In the genomic region with DNA sequence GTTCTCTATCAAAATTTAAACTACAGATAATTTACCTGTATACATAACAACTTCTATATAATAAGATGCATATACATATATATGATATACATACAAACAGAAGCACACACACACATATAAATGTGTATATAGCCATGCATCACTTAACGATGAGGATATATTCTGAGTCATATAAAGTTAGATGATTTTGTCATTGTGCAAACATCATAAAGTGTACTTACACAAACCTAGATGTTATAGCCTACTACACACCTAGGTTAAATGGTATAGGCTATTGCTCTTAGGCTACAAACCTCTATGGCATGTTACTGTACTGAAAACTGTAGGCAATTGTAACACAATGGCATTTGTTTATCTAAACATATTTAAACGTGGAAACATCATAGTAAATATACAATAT, we compare ENCODE assay signal across 19 cellular contexts.
DNase-seq lines count a peak whose midpoint lies in the region; ATAC-seq and TF ChIP-seq lines count a peak whose summit lies in the region.
"Had no signal": no experiment of that assay in that cellular context is flagged by ENCODE, and none has a peak within 500 bp of the region (broad histone marks: within the 10 kb centered on the region; RNA-seq: fewer than 3 reads in every experiment).

No MANE protein-coding gene starts in this region.

- no peak for TF ChIP-seq CTCF in PC-3 (conservative IDR thresholded peaks at IDR 0.05; ENCODE audit: low read depth, low read length)

- no peak overlapping the region for H3K4me3 ChIP-seq in PC-3 (ENCODE audit: low read length)
- H3K4me3 ChIP-seq: BLaER1 had no signal

- intact Hi-C loops in PC-3 (cut with micrococcal nuclease) = loop anchor here (5.0 kb wide), 1 partner anchor 78 kb away; no protein-coding TSS in a partner anchor
- intact Hi-C loops in left colon (cut with DNase I, micrococcal nuclease) = no loop called here

- no peaks in the 10 kb centered on the region for H3K27me3 Mint-ChIP-seq in activated T-cell treated with anti-CD3 and anti-CD28 coated beads, Interleukin-2, amount 50 U/mL, for 24 hours
- H3K27me3 Mint-ChIP-seq: CD4-positive, alpha-beta memory T cell; CD4-positive, CD25-positive, alpha-beta regulatory T cell had no signal

- ATAC-seq in PC-3 (peak; percentile 98), left colon (peak; percentile 42), HG02759 (IDR thresholded peaks at IDR 0.05; ENCODE audit: unreplicated experiment) (no peak), GM19455 (IDR thresholded peaks at IDR 0.05; ENCODE audit: unreplicated experiment) (no peak)

- H3K9me3 Mint-ChIP-seq in activated T-cell treated with anti-CD3 and anti-CD28 coated beads, Interleukin-2, amount 50 U/mL, for 24 hours = peaks cover 6% of the 10 kb centered on the region

- no peaks in the 10 kb centered on the region for H3K36me3 Mint-ChIP-seq in activated T-cell treated with anti-CD3 and anti-CD28 coated beads, Interleukin-2, amount 50 U/mL, for 24 hours (ENCODE audit: low read depth)
- H3K36me3 Mint-ChIP-seq: CD14-positive monocyte; CD4-positive, alpha-beta memory T cell; CD4-positive, CD25-positive, alpha-beta regulatory T cell; CD8-positive, alpha-beta memory T cell had no signal

- no peaks in the 10 kb centered on the region for H3K36me3 ChIP-seq in PC-3 (ENCODE audit: low read depth, low read length)
- H3K36me3 ChIP-seq: BE2C, BLaER1 had no signal

- no peak overlapping the region for H3K27ac Mint-ChIP-seq in activated T-cell treated with anti-CD3 and anti-CD28 coated beads, Interleukin-2, amount 50 U/mL, for 24 hours
- H3K27ac Mint-ChIP-seq: CD14-positive monocyte; CD4-positive, alpha-beta memory T cell; CD4-positive, CD25-positive, alpha-beta regulatory T cell; CD8-positive, alpha-beta memory T cell had no signal

- no peaks in the 10 kb centered on the region for H4K20me1 ChIP-seq in PC-3 (ENCODE audit: low read length)
- H4K20me1 ChIP-seq: BLaER1 had no signal

- H3K4me1 Mint-ChIP-seq in activated T-cell treated with anti-CD3 and anti-CD28 coated beads, Interleukin-2, amount 50 U/mL, for 24 hours (ENCODE audit: low read depth) = no peaks in the 10 kb centered on the region
- H3K4me1 Mint-ChIP-seq: CD14-positive monocyte; CD4-positive, alpha-beta memory T cell; CD4-positive, CD25-positive, alpha-beta regulatory T cell; CD8-positive, alpha-beta memory T cell had no signal

- BruUV-seq in PC-3 (replicated peaks; lab: Mats Ljungman, UMichigan) = no TSS peak

- no peaks in the 10 kb centered on the region for H3F3A ChIP-seq in PC-3 (ENCODE audit: low read length, unreplicated experiment)

- no peaks in the 10 kb centered on the region for H3K27me3 ChIP-seq in PC-3 (ENCODE audit: low read length)
- H3K27me3 ChIP-seq: BE2C, BLaER1 had no signal

- H2AFZ ChIP-seq in PC-3 (ENCODE audit: low read length) = no peak overlapping the region

- H3K4me3 Mint-ChIP-seq in activated T-cell treated with anti-CD3 and anti-CD28 coated beads, Interleukin-2, amount 50 U/mL, for 24 hours = no peak overlapping the region
- H3K4me3 Mint-ChIP-seq: CD14-positive monocyte; CD4-positive, alpha-beta memory T cell; CD4-positive, CD25-positive, alpha-beta regulatory T cell; CD8-positive, alpha-beta memory T cell had no signal

- no peaks in the 10 kb centered on the region for H3K79me2 ChIP-seq in PC-3 (ENCODE audit: low read length)

- no peak overlapping the region for H3K9ac ChIP-seq in PC-3 (ENCODE audit: low read length)
- H3K9ac ChIP-seq: BLaER1 had no signal

- H3K4me1 ChIP-seq in PC-3 (ENCODE audit: insufficient read depth, low read length) = no peaks in the 10 kb centered on the region
- H3K4me1 ChIP-seq: BE2C, BLaER1 had no signal

- POLR2A ChIA-PET in PC-3 (lab: Charles Lee; ENCODE audit: unreplicated experiment) = no interaction called here

- H3K9me2 ChIP-seq in PC-3 (replicated peaks; ENCODE audit: low read length) = no peaks in the 10 kb centered on the region

- CTCF ChIA-PET in PC-3 (lab: Charles Lee) = no interaction called here

- DNase-seq in DMS53 treated with DMSO at 0.1 percent for 48 hours (lab: John Stamatoyannopoulos, UW; ENCODE audit: unreplicated experiment) (peak; percentile 85), PC-3 (peak; percentile 83), left colon (no peak), SIG-M5 (lab: John Stamatoyannopoulos, UW) (no peak)
- no peak for DNase-seq in activated T-cell treated with anti-CD3 and anti-CD28 coated beads, Interleukin-2, amount 50 U/mL, for 24 hours
- DNase-seq: 8988T; ACHN; BE2C; C1 segment of cervical spinal cord; CD4-positive, alpha-beta memory T cell; CD4-positive, CD25-positive, alpha-beta regulatory T cell; CD8-positive, alpha-beta memory T cell; COR-L47; DMS79 treated with DMSO at 0.1 percent for 48 hours; GF-D8 had no signal

- H3K4me2 ChIP-seq in PC-3 (ENCODE audit: low read length) = no peak overlapping the region
- H3K4me2 ChIP-seq: BLaER1 had no signal

- no peak overlapping the region for H3K27ac ChIP-seq in PC-3 (ENCODE audit: low read length)
- H3K27ac ChIP-seq: BLaER1 had no signal

- H3K9me3 ChIP-seq in PC-3 (ENCODE audit: low read length) = no peaks in the 10 kb centered on the region
- H3K9me3 ChIP-seq: BE2C, BLaER1 had no signal

Comparison
In these comparisons a context has a peak if more than half of its experiments do, and no peak if none do; other contexts are left out.
1. DNase-seq: peak in DMS53 treated with DMSO at 0.1 percent for 48 hours (single experiment) and PC-3 (single experiment); none in left colon (0 of 2), activated T-cell treated with anti-CD3 and anti-CD28 coated beads, Interleukin-2, amount 50 U/mL, for 24 hours (single experiment) and SIG-M5 (single experiment).
2. ATAC-seq: peak in PC-3 (single experiment) and left colon (single experiment); none in HG02759 (single experiment) and GM19455 (single experiment).